In the genomic region with DNA sequence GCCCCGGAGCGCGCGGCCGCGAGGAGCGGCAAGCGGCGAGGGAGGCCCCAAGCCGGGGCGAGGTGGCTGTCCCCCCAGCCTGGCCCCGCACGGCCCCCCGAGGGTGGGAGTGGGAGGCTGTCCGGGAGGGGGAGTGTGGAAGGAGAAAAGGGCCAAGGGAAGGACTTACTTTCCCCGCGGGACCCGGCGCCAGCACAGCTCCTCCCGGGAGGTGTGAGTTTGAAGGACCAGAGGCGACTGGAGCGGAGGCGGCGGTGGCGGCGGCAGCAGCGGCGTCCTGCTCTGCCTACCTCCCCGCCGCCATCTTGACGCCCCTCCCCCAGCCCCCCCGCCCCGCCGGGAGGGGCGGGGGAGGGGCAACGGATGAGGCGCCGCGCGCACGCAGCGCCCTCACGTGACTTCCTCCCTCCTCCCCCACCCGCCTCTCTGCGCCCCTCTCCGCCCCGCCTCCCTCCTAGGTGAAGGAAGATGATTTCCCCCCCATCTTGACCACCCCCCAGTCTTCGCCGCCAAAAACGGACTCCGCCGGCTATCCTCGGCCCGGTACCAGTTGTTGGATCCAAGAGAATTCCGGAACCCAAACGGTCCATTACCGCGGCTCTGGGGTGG, we compare ENCODE assay signal across 8 cellular contexts. TPM values are rescaled to one million over a fixed set of nuclear protein-coding genes. Genes with fewer than 3 reads are reported as not detected.
DNase-seq lines count a peak whose midpoint lies in the region; ATAC-seq and TF ChIP-seq lines count a peak whose summit lies in the region.

A gene (minus strand): TSS at position 316 of the 609 bp plus-strand sequence. CDS start 14,406 bp downstream, outside the sequence.

- no peaks in the 10 kb centered on the region for H3K36me3 ChIP-seq in neural progenitor cell

- H4K20me1 ChIP-seq in neural progenitor cell (ENCODE audit: low read depth): peaks cover 46% of the 10 kb centered on the region

- peak within 1 kb of the TSS; percentile 93 for H3K9ac ChIP-seq in neural progenitor cell

- no peaks in the 10 kb centered on the region for H3K9me3 Mint-ChIP-seq in neural progenitor cell

- H2AFZ ChIP-seq in neural progenitor cell (replicated peaks): peak within 1 kb of the TSS; percentile 14

- peak; percentile 73 for DNase-seq in DMS 273 treated with DMSO at 0.1 percent for 48 hours (lab: John Stamatoyannopoulos, UW)
- no peak for DNase-seq in LNCaP clone FGC (ENCODE audit: low read depth)
- DNase-seq in RPMI8226: peak; percentile 95
- peak; percentile 88 for DNase-seq in activated gamma-delta T cell (lab: John Stamatoyannopoulos, UW)
- DNase-seq in fibroblast of villous mesenchyme (ENCODE audit: low read depth): peak; percentile 92
- DNase-seq in neural progenitor cell (ENCODE audit: low spot score): peak; percentile 97
- DNase-seq in stromal cell of bone marrow (ENCODE audit: low read depth): peak; percentile 68

- TF ChIP-seq CTCF in LNCaP clone FGC (IDR thresholded peaks at IDR 0.05; ENCODE audit: control insufficient read depth, extremely low read depth, insufficient read depth) (no peak), fibroblast of villous mesenchyme (IDR thresholded peaks at IDR 0.05; ENCODE audit: insufficient read depth, low read depth, low read length) (no peak), neural progenitor cell (IDR thresholded peaks at IDR 0.05) (no peak)

- H3K27ac Mint-ChIP-seq in neural progenitor cell: peak within 1 kb of the TSS; percentile 97

- peaks cover 28% of the 10 kb centered on the region for H3F3A ChIP-seq in neural progenitor cell (ENCODE audit: low read depth)

- peak within 1 kb of the TSS; percentile 79 for H3K4me2 ChIP-seq in neural progenitor cell

- peaks cover 50% of the 10 kb centered on the region for H3K79me2 ChIP-seq in neural progenitor cell (ENCODE audit: low read depth)

- peak; percentile 37 for ATAC-seq in GM21723 (IDR thresholded peaks at IDR 0.05; ENCODE audit: unreplicated experiment)

- H3K4me3 ChIP-seq in LNCaP clone FGC (ENCODE audit: low read depth, low read length) (peak within 1 kb of the TSS; percentile 98), fibroblast of villous mesenchyme (ENCODE audit: low read depth, low read length) (peak within 1 kb of the TSS; percentile 96), neural progenitor cell (peak within 1 kb of the TSS; percentile 88)

- H3K27me3 ChIP-seq in neural progenitor cell: no peaks in the 10 kb centered on the region

- H3K4me3 Mint-ChIP-seq in neural progenitor cell: peak within 1 kb of the TSS; percentile 91

- peaks cover 3% of the 10 kb centered on the region for H3K27me3 Mint-ChIP-seq in neural progenitor cell (ENCODE audit: insufficient read depth, low read depth)

- peaks cover 19% of the 10 kb centered on the region for H3K4me1 Mint-ChIP-seq in neural progenitor cell

- no peaks in the 10 kb centered on the region for H3K9me3 ChIP-seq in neural progenitor cell (ENCODE audit: low read depth)

- peaks cover 10% of the 10 kb centered on the region for H3K4me1 ChIP-seq in neural progenitor cell

- peak within 1 kb of the TSS; percentile 89 for H3K27ac ChIP-seq in neural progenitor cell

- no peaks in the 10 kb centered on the region for H3K36me3 Mint-ChIP-seq in neural progenitor cell

RNA-seq across cellular contexts. Expression of the gene that starts here (rescaled TPM):
- total RNA-seq in fibroblast of villous mesenchyme (26.7 and 41.0 TPM in 2 replicates), neural progenitor cell (ENCODE audit: low replicate concordance) (43.9 and 81.6 TPM in 2 replicates)
